Comparison of ENCODE assay signal across 8 cellular contexts in genomic region chr12:131710464-131711457, GRCh38. TPM values are rescaled to one million over a fixed set of nuclear protein-coding genes. Genes with fewer than 3 reads are reported as not detected.
A peak's percentile ranks its signal among the peaks of the same experiment; 100 is the strongest.
DNase-seq lines count a peak whose midpoint lies in the region; ATAC-seq and TF ChIP-seq lines count a peak whose summit lies in the region.

Gene SFSWAP, plus strand, starts transcription at chr12:131711090. Its CDS starts 140 bp downstream, at chr12:131711230.

- DNase-seq in AML-193 (lab: John Stamatoyannopoulos, UW): peak; percentile 44 to 73
- DNase-seq in NCI-H510A treated with DMSO at 0.1 percent for 48 hours (lab: John Stamatoyannopoulos, UW): peak; percentile 77
- peak; percentile 66 for DNase-seq in activated CD4-positive, alpha-beta T cell treated with anti-CD3 and anti-CD28 coated beads, Interleukin-2, amount 50 U/mL, for 1 hour
- peak; percentile 78 for DNase-seq in stimulated activated CD4-positive, alpha-beta T cell treated with anti-CD3 and anti-CD28 coated beads, Interleukin-4, amount 100 ng/mL, for 1 hour

- TF ChIP-seq RAD21 in liver (IDR thresholded peaks at IDR 0.05): no peak

- no peaks in the 10 kb centered on the region for H3K9me3 ChIP-seq in liver (ENCODE audit: control insufficient read depth in 4 of 4, low read length in 3 of 4)

- H3K4me3 ChIP-seq in liver (ENCODE audit: low read depth in 1 of 3, low read length in 3 of 3): peak within 1 kb of the TSS; percentile 75 to 91 (median 85)

- peak; percentile 83 for TF ChIP-seq POLR2A in GM18951 (IDR thresholded peaks at IDR 0.05; ENCODE audit: extremely low read depth, insufficient read depth, insufficient read length)

- peak within 1 kb of the TSS; percentile 100 for H3K27ac Mint-ChIP-seq in dendritic cell treated with granulocyte-macrophage colony-stimulating factor and Interleukin-4, amounts not matched to agents 40 ng/mL and 50 ng/mL, for 4 days

- H3K4me3 Mint-ChIP-seq in dendritic cell treated with granulocyte-macrophage colony-stimulating factor and Interleukin-4, amounts not matched to agents 40 ng/mL and 50 ng/mL, for 4 days: peak within 1 kb of the TSS; percentile 98

- peaks cover 7 to 20% (median 19%) of the 10 kb centered on the region in 4 donors for H3K36me3 ChIP-seq in liver (ENCODE audit: control insufficient read depth in 4 of 4, insufficient read depth in 3 of 4, low read depth in 1 of 4, low read length in 3 of 4)

- H3K9me3 Mint-ChIP-seq in dendritic cell treated with granulocyte-macrophage colony-stimulating factor and Interleukin-4, amounts not matched to agents 40 ng/mL and 50 ng/mL, for 4 days: no peaks in the 10 kb centered on the region

- peaks cover 42% of the 10 kb centered on the region for H3K36me3 Mint-ChIP-seq in dendritic cell treated with granulocyte-macrophage colony-stimulating factor and Interleukin-4, amounts not matched to agents 40 ng/mL and 50 ng/mL, for 4 days (ENCODE audit: low read depth)

- peak; percentile 94 for ATAC-seq in HG03175 (IDR thresholded peaks at IDR 0.05; ENCODE audit: unreplicated experiment)

- peak within 1 kb of the TSS; percentile 74 to 92 for H3K9ac ChIP-seq in liver (ENCODE audit: low read depth in 1 of 2, low read length in 2 of 2)

- WGBS in liver: under 1% methylated on average over 90 of the region's 90 CpGs

- in situ Hi-C loops in GM18951 (cut with MboI; ENCODE audit: low sequenced_read_pairs, unreplicated experiment): no loop called here

- H3K4me1 Mint-ChIP-seq in dendritic cell treated with granulocyte-macrophage colony-stimulating factor and Interleukin-4, amounts not matched to agents 40 ng/mL and 50 ng/mL, for 4 days (ENCODE audit: low read depth): peaks cover 10% of the 10 kb centered on the region

- H3K27me3 ChIP-seq in liver (ENCODE audit: control insufficient read depth in 4 of 4, insufficient read depth in 4 of 4, low read length in 3 of 4): no peaks in the 10 kb centered on the region

- peak within 1 kb of the TSS; percentile 98 for H3K27ac ChIP-seq in liver (ENCODE audit: low read depth in 1 of 2, low read length in 2 of 2)

- H3K4me1 ChIP-seq in liver (ENCODE audit: control insufficient read depth in 4 of 4, insufficient read depth in 4 of 4, low read length in 3 of 4): peaks cover 11 to 23% (median 18%) of the 10 kb centered on the region in 4 donors

- TF ChIP-seq CTCF in liver (IDR thresholded peaks at IDR 0.05; ENCODE audit: low read depth, low read length, missing input control): no peak

- H3K27me3 Mint-ChIP-seq in dendritic cell treated with granulocyte-macrophage colony-stimulating factor and Interleukin-4, amounts not matched to agents 40 ng/mL and 50 ng/mL, for 4 days: peaks cover 2% of the 10 kb centered on the region

- intact Hi-C loops in dendritic cell treated with granulocyte-macrophage colony-stimulating factor and Interleukin-4, amounts not matched to agents 40 ng/mL and 50 ng/mL, for 4 days (cut with micrococcal nuclease): loop anchor here (5.0 kb wide), 1 partner anchor 103 kb away; no protein-coding TSS in a partner anchor

TF ChIP-seq in liver, 16 proteins besides CTCF, POLR2A, EP300 and RAD21:
- TF ChIP-seq MAX (IDR thresholded peaks at IDR 0.05) (peak; percentile 64), SP1 (IDR thresholded peaks at IDR 0.05) (peak; percentile 8), HNF4G (IDR thresholded peaks at IDR 0.05) (no peak), TAF1 (conservative IDR thresholded peaks at IDR 0.05) (peak; percentile 72), REST (IDR thresholded peaks at IDR 0.05) (no peak), FOXA1 (IDR thresholded peaks at IDR 0.05) (peak; percentile 6), YY1 (IDR thresholded peaks at IDR 0.05) (peak; percentile 100), EGR1 (IDR thresholded peaks at IDR 0.05; ENCODE audit: low read depth in 2 of 2) (no peak), GABPA (IDR thresholded peaks at IDR 0.05 in 1 of 2, conservative IDR thresholded peaks at IDR 0.05 in 1 of 2) (peak; percentile 89 to 99), JUND (IDR thresholded peaks at IDR 0.05) (no peak), HNF4A (conservative IDR thresholded peaks at IDR 0.05) (no peak), ZBTB33 (IDR thresholded peaks at IDR 0.05) (no peak)

RNA-seq across cellular contexts. Expression of gene SFSWAP, which starts in this region (rescaled TPM):
- 10 to 100 TPM; 12.2 to 21.6 TPM for total RNA-seq in liver
- 1 to 10 TPM; 6.1 to 7.9 TPM for polyA plus RNA-seq in liver

Comparison
In these comparisons a context has a peak if more than half of its experiments do, and no peak if none do; other contexts are left out.
1. Peak in every context shown above with its lines: DNase-seq, ATAC-seq, H3K4me3 ChIP-seq and H3K27ac ChIP-seq.